17 cellular contexts compared by ENCODE assay signal in the genomic region with DNA sequence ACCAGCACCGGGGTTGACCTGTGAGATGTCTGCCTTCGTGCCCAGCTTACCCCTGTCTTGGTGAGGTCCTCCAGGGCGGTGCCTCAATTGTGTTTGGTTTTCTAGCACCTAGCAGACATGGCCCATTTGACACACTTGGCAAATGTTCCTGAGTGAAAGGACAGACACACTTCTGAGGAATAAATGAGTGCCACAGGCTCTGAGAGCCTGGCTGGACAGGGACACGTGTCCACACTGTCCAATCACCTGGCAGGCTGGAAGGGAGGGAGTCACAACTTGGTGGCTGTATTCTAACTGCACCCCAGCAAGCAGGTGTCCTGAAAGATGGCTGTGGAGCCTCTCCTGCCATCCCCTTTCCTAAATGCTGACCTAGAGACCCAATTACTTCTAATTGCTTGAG. TPM values are rescaled to one million over a fixed set of nuclear protein-coding genes. Genes with fewer than 3 reads are reported as not detected.
DNase-seq lines count a peak whose midpoint lies in the region; ATAC-seq, FAIRE-seq and TF ChIP-seq lines count a peak whose summit lies in the region.
"Had no signal": no experiment of that assay in that cellular context is flagged by ENCODE, and none has a peak within 500 bp of the region (broad histone marks: within the 10 kb centered on the region; RNA-seq: fewer than 3 reads in every experiment).

No MANE protein-coding gene starts in this region.

- peaks cover 96 to 100% (median 100%) of the 10 kb centered on the region in 10 experiments for H3K4me1 ChIP-seq in BLaER1 treated with 17β-estradiol and CSF1 and Interleukin-3, amounts not matched to agents 10 nM and 100 nM

- POLR2A ChIA-PET in activated naive CD8-positive, alpha-beta T cell treated with anti-CD3 and anti-CD28 coated beads, Interleukin-2, amount 10 ng/mL, durations not matched to agents 7 days and 5 days (lab: Charles Lee), result interaction anchor here (0.7 to 5.5 kb wide), 6 partner anchors 7 to 105 kb away, joined by 3 to 30 read pairs (median 4); a partner anchor contains a TSS

- FAIRE-seq in GM12891 (lab: Jason Lieb, UNC), result no peak
- FAIRE-seq: TTC549 had no signal

- ATAC-seq in activated naive CD8-positive, alpha-beta T cell treated with anti-CD3 and anti-CD28 coated beads, Interleukin-2, amount 10 ng/mL, durations not matched to agents 7 days and 5 days (ENCODE audit: low read depth), result no peak
- ATAC-seq in natural killer cell treated with Interleukin-12 subunit alpha and Interleukin-12 subunit beta and Interleukin-15 and Interleukin-18, amount 100 ng/mL, for 72 hours, result no peak
- ATAC-seq in HG03175 (IDR thresholded peaks at IDR 0.05; ENCODE audit: unreplicated experiment), result no peak
- ATAC-seq: esophagus mucosa had no signal

- 0 out of 22 replicates have a peak, but pooled peaks cover 0 to 6% (median 0%) of the 10 kb centered on the region in 11 experiments for H3K9me3 ChIP-seq in BLaER1 treated with 17β-estradiol and CSF1 and Interleukin-3, amounts not matched to agents 10 nM and 100 nM (replicated peaks in 1 of 11)

- H3K36me3 Mint-ChIP-seq in activated naive CD8-positive, alpha-beta T cell treated with anti-CD3 and anti-CD28 coated beads, Interleukin-2, amount 10 ng/mL, durations not matched to agents 7 days and 5 days, result peaks cover 29% of the 10 kb centered on the region
- peaks cover 15% of the 10 kb centered on the region for H3K36me3 Mint-ChIP-seq in natural killer cell treated with Interleukin-12 subunit alpha and Interleukin-12 subunit beta and Interleukin-15 and Interleukin-18, amount 100 ng/mL, for 72 hours

- peaks cover 70% of the 10 kb centered on the region for H3K4me1 Mint-ChIP-seq in activated naive CD8-positive, alpha-beta T cell treated with anti-CD3 and anti-CD28 coated beads, Interleukin-2, amount 10 ng/mL, durations not matched to agents 7 days and 5 days
- peaks cover 76 to 83% of the 10 kb centered on the region in 2 donors for H3K4me1 Mint-ChIP-seq in natural killer cell treated with Interleukin-12 subunit alpha and Interleukin-12 subunit beta and Interleukin-15 and Interleukin-18, amount 100 ng/mL, for 72 hours (ENCODE audit: low read depth in 2 of 2)

- TF ChIP-seq CTCF in coronary artery (IDR thresholded peaks at IDR 0.05), result no peak

- peak overlapping the region; percentile 5 to 98 (median 96); a peak in 12 of 22 replicates for H3K4me2 ChIP-seq in BLaER1 treated with 17β-estradiol and CSF1 and Interleukin-3, amounts not matched to agents 10 nM and 100 nM

- peak overlapping the region in 2 of 11 experiments; percentile 4 to 81; a peak in 1 of 22 replicates for H3K27ac ChIP-seq in BLaER1 treated with 17β-estradiol and CSF1 and Interleukin-3, amounts not matched to agents 10 nM and 100 nM
- peak overlapping the region in 1 of 2 donors; percentile 17 for H3K27ac ChIP-seq in coronary artery

- H3K4me3 ChIP-seq in BLaER1 treated with 17β-estradiol and CSF1 and Interleukin-3, amounts not matched to agents 10 nM and 100 nM, result no peak overlapping the region
- H3K4me3 ChIP-seq in coronary artery, result no peak overlapping the region

- no peak overlapping the region for H3K9ac ChIP-seq in BLaER1 treated with 17β-estradiol and CSF1 and Interleukin-3, amounts not matched to agents 10 nM and 100 nM

- DNase-seq in GM12891 (ENCODE audit: insufficient read length, low spot score), result no peak
- DNase-seq in activated naive CD8-positive, alpha-beta T cell treated with anti-CD3 and anti-CD28 coated beads, Interleukin-2, amount 10 ng/mL, durations not matched to agents 7 days and 5 days, result no peak
- no peak for DNase-seq in natural killer cell treated with Interleukin-12 subunit alpha and Interleukin-12 subunit beta and Interleukin-15 and Interleukin-18, amount 100 ng/mL, for 72 hours (ENCODE audit: low spot score)
- DNase-seq in NCI-H774 (lab: John Stamatoyannopoulos, UW), result no peak
- no peak for DNase-seq in coronary artery (ENCODE audit: low spot score)
- DNase-seq in pons (ENCODE audit: low spot score), result no peak
- DNase-seq: activated effector memory CD4-positive, alpha-beta T cell treated with anti-CD3 and anti-CD28 coated beads, Interleukin-2, amount 50 U/mL, for 16 hours; cerebellar nuclear complex; mesendoderm; NCI-H510A treated with DMSO at 0.1 percent for 48 hours; stimulated activated CD4-positive, alpha-beta T cell treated with anti-CD3 and anti-CD28 coated beads, Interleukin-4, amount 100 ng/mL, for 4 hours had no signal

- H3K9me3 Mint-ChIP-seq in activated naive CD8-positive, alpha-beta T cell treated with anti-CD3 and anti-CD28 coated beads, Interleukin-2, amount 10 ng/mL, durations not matched to agents 7 days and 5 days, result no peaks in the 10 kb centered on the region
- H3K9me3 Mint-ChIP-seq in natural killer cell treated with Interleukin-12 subunit alpha and Interleukin-12 subunit beta and Interleukin-15 and Interleukin-18, amount 100 ng/mL, for 72 hours, result no peaks in the 10 kb centered on the region

- TF ChIP-seq POLR2A in GM12891 (IDR thresholded peaks at IDR 0.05; ENCODE audit: low read depth, low read length), result no peak; the same call in 1 of the 2 replicates

- no peaks in the 10 kb centered on the region for H3K27me3 ChIP-seq in BLaER1 treated with 17β-estradiol and CSF1 and Interleukin-3, amounts not matched to agents 10 nM and 100 nM

- H3K27me3 Mint-ChIP-seq in activated naive CD8-positive, alpha-beta T cell treated with anti-CD3 and anti-CD28 coated beads, Interleukin-2, amount 10 ng/mL, durations not matched to agents 7 days and 5 days, result no peaks in the 10 kb centered on the region
- no peaks in the 10 kb centered on the region for H3K27me3 Mint-ChIP-seq in natural killer cell treated with Interleukin-12 subunit alpha and Interleukin-12 subunit beta and Interleukin-15 and Interleukin-18, amount 100 ng/mL, for 72 hours

- H4K20me1 ChIP-seq in BLaER1 treated with 17β-estradiol and CSF1 and Interleukin-3, amounts not matched to agents 10 nM and 100 nM, result peaks cover 0 to 57% (median 12%) of the 10 kb centered on the region in 11 experiments; a peak in 13 of 22 replicates

- H3K4me3 Mint-ChIP-seq in activated naive CD8-positive, alpha-beta T cell treated with anti-CD3 and anti-CD28 coated beads, Interleukin-2, amount 10 ng/mL, durations not matched to agents 7 days and 5 days, result no peak overlapping the region
- H3K4me3 Mint-ChIP-seq in natural killer cell treated with Interleukin-12 subunit alpha and Interleukin-12 subunit beta and Interleukin-15 and Interleukin-18, amount 100 ng/mL, for 72 hours, result peak overlapping the region; percentile 50

- H3K36me3 ChIP-seq in BLaER1 treated with 17β-estradiol and CSF1 and Interleukin-3, amounts not matched to agents 10 nM and 100 nM, result peaks cover 11 to 69% (median 52%) of the 10 kb centered on the region in 11 experiments; a peak in 20 of 22 replicates

- H3K27ac Mint-ChIP-seq in activated naive CD8-positive, alpha-beta T cell treated with anti-CD3 and anti-CD28 coated beads, Interleukin-2, amount 10 ng/mL, durations not matched to agents 7 days and 5 days, result peak overlapping the region; percentile 58
- H3K27ac Mint-ChIP-seq in natural killer cell treated with Interleukin-12 subunit alpha and Interleukin-12 subunit beta and Interleukin-15 and Interleukin-18, amount 100 ng/mL, for 72 hours, result peak overlapping the region; percentile 96 to 98

TF ChIP-seq in GM12891, 5 proteins besides CTCF, POLR2A, EP300 and RAD21:
- TF ChIP-seq TAF1 (IDR thresholded peaks at IDR 0.05; ENCODE audit: low read depth, low read length), result no peak
- peak; percentile 19; the same call in 1 of the 2 replicates for TF ChIP-seq POLR2AphosphoS5 (IDR thresholded peaks at IDR 0.05; ENCODE audit: low read depth, low read length)
- no peak for TF ChIP-seq SPI1 (IDR thresholded peaks at IDR 0.05; ENCODE audit: low read depth, low read length)

RNA-seq across cellular contexts. Expression of a gene that starts 7.4 kb away (rescaled TPM):
- 12.4 TPM for polyA plus RNA-seq in GM12891 (2012; ENCODE audit: low read depth, missing spikeins)
- 10 to 100 TPM; 25.9 to 33.7 TPM for total RNA-seq in activated naive CD8-positive, alpha-beta T cell treated with anti-CD3 and anti-CD28 coated beads, Interleukin-2, amount 10 ng/mL, durations not matched to agents 7 days and 5 days
- 10 to 100 TPM; 65.9 to 75.4 TPM for total RNA-seq in natural killer cell treated with Interleukin-12 subunit alpha and Interleukin-12 subunit beta and Interleukin-15 and Interleukin-18, amount 100 ng/mL, for 72 hours

RNA-seq across cellular contexts. Expression of a gene that starts 47.5 kb away (rescaled TPM):
- polyA plus RNA-seq in GM12891 (2012; ENCODE audit: low read depth, missing spikeins), result 0.35 TPM
- total RNA-seq in activated naive CD8-positive, alpha-beta T cell treated with anti-CD3 and anti-CD28 coated beads, Interleukin-2, amount 10 ng/mL, durations not matched to agents 7 days and 5 days, result under 1 TPM; 0.53 to 0.65 TPM
- total RNA-seq in natural killer cell treated with Interleukin-12 subunit alpha and Interleukin-12 subunit beta and Interleukin-15 and Interleukin-18, amount 100 ng/mL, for 72 hours, result under 1 TPM; 0.62 to 0.81 TPM
- total RNA-seq: pulmonary artery endothelial cell, subcutaneous adipose tissue had no signal
